Comparison of ENCODE assay signal across 20 cellular contexts in the genomic region with DNA sequence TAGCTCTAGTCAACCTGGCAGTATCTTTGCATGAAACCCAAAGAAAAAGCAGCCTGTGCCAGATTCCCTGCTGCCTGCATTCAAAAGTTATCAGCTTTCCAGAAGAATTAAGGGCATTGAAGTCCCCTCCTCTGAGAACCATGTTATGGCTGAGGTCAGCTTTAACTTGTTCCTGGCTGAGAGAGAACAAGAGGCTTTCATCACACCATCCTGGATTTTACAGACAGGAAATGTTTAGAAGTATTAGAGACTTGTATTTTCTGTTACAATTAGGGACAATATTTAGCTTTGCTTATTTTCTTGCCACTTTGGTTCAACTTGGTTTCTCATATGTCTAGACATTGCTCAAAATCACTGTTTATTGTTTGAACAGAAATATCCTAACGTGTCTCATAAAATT.
"Had no signal": no experiment of that assay in that cellular context is flagged by ENCODE, and none has a peak within 500 bp of the region (broad histone marks: within the 10 kb centered on the region; RNA-seq: fewer than 3 reads in every experiment).

No MANE protein-coding gene starts in this region.

- H3K4me1 Mint-ChIP-seq: activated naive CD4-positive, alpha-beta T cell treated with anti-CD3 and anti-CD28 coated beads, Interleukin-2, amount 50 U/mL, for 24 hours; natural killer cell had no signal

- H3K4me3 Mint-ChIP-seq: activated naive CD4-positive, alpha-beta T cell treated with anti-CD3 and anti-CD28 coated beads, Interleukin-2, amount 50 U/mL, for 24 hours; effector memory CD8-positive, alpha-beta T cell; natural killer cell; WTC11 had no signal

- H3K4me3 ChIP-seq: left ventricle myocardium inferior, upper lobe of left lung had no signal

- DNase-seq: activated gamma-delta T cell treated with Interleukin-2 at 50 U/mL for 16 hours; activated T-cell treated with anti-CD3 and anti-CD28 coated beads, Interleukin-2, amount 50 U/mL, for 1 hour; aorta; brain microvascular endothelial cell; central memory CD4-positive, alpha-beta T cell; effector memory CD8-positive, alpha-beta T cell; foreskin fibroblast; kidney glomerular epithelial cell; left ventricle myocardium inferior; midbrain; natural killer cell; nucleus accumbens; stimulated activated CD4-positive, alpha-beta T cell treated with anti-CD3 and anti-CD28 coated beads, Interleukin-4, amount 100 ng/mL, for 1 hour; stimulated activated naive CD8-positive, alpha-beta T cell treated with anti-CD3 and anti-CD28 coated beads, Interleukin-15, Interleukin-2, amounts not matched to agents 100 U/mL and 50 U/mL, for 24 hours; T1000; upper lobe of left lung had no signal

- H3K9me3 ChIP-seq: left ventricle myocardium inferior, upper lobe of left lung had no signal

- H3K27ac ChIP-seq: brain microvascular endothelial cell, epithelial cell of prostate, left ventricle myocardium inferior, upper lobe of left lung had no signal

- ATAC-seq: effector memory CD8-positive, alpha-beta T cell; natural killer cell; sciatic nerve; stimulated activated naive CD8-positive, alpha-beta T cell treated with anti-CD3 and anti-CD28 coated beads, Interleukin-15, Interleukin-2, amounts not matched to agents 100 U/mL and 50 U/mL, for 24 hours; WTC11 had no signal

- H3K9me3 Mint-ChIP-seq: activated naive CD4-positive, alpha-beta T cell treated with anti-CD3 and anti-CD28 coated beads, Interleukin-2, amount 50 U/mL, for 24 hours; effector memory CD8-positive, alpha-beta T cell; WTC11 had no signal

- H3K36me3 ChIP-seq: brain microvascular endothelial cell, left ventricle myocardium inferior, upper lobe of left lung had no signal

- H3K4me1 ChIP-seq: upper lobe of left lung had no signal

- H3K27ac Mint-ChIP-seq: activated naive CD4-positive, alpha-beta T cell treated with anti-CD3 and anti-CD28 coated beads, Interleukin-2, amount 50 U/mL, for 24 hours; effector memory CD8-positive, alpha-beta T cell; natural killer cell; WTC11 had no signal

- H3K27me3 ChIP-seq: brain microvascular endothelial cell, upper lobe of left lung had no signal

- H3K36me3 Mint-ChIP-seq: activated naive CD4-positive, alpha-beta T cell treated with anti-CD3 and anti-CD28 coated beads, Interleukin-2, amount 50 U/mL, for 24 hours; natural killer cell; WTC11 had no signal
